In the genomic region with DNA sequence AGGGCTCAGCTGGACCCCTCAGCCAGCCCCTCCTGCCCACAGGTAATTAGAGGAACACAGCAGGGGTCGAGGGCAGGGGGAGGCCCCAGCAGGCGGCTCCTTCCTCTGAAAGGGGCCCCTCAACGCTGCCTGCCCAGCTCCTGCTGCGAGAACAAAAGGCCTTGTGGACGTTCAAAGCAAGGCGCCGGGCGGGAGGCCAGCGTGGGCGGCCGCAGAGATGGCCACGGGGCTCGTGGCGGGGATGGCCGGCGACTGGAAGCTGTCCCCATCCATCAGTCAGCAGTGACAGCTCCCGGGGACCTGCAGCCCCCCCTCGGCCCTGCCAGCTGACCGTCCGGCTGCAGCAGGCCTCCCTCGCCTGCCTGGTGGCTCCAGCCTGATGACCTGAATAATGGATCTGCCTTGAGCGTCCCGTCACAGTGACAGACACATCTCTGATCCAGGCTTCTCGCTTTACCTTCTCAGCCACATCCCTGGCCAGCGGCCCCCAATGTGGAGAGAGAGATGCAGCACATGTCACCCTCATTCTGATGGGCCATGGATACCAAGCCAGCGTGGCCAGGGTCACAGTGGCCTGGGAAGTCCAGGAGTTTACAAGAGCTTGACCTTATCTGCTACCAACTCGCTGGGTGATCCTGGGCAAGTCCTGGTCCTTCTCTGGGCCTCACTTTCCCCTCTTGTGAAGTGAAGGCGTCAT, we compare ENCODE assay signal across 19 cellular contexts.
A peak's percentile ranks its signal among the peaks of the same experiment; 100 is the strongest.
DNase-seq lines count a peak whose midpoint lies in the region; ATAC-seq and TF ChIP-seq lines count a peak whose summit lies in the region.
"Had no signal": no experiment of that assay in that cellular context is flagged by ENCODE, and none has a peak within 500 bp of the region (broad histone marks: within the 10 kb centered on the region; RNA-seq: fewer than 3 reads in every experiment).

No MANE protein-coding gene starts in this region.

- H3K4me3 Mint-ChIP-seq in endodermal cell (no peak overlapping the region), neural crest cell (peak overlapping the region; percentile 39), natural killer cell (no peak overlapping the region)
- H3K4me3 Mint-ChIP-seq: activated CD4-positive, alpha-beta memory T cell treated with anti-CD3 and anti-CD28 coated beads, Interleukin-2, amount 10 ng/mL, durations not matched to agents 7 days and 5 days; activated naive CD8-positive, alpha-beta T cell treated with anti-CD3 and anti-CD28 coated beads, Interleukin-2, amount 10 ng/mL, durations not matched to agents 7 days and 5 days; CD14-positive monocyte; central memory CD8-positive, alpha-beta T cell had no signal

- H3K4me1 ChIP-seq in endodermal cell (ENCODE audit: control insufficient read depth, insufficient read depth, low read length), result peaks cover 4% of the 10 kb centered on the region

- H3K27me3 ChIP-seq in endodermal cell (ENCODE audit: control insufficient read depth, insufficient read depth, low read length, poor library complexity, severe bottlenecking), result no peaks in the 10 kb centered on the region
- H3K27me3 ChIP-seq: gastroesophageal sphincter had no signal

- 40 to 62% methylated on average over 18 to 28 of the region's 28 CpGs for WGBS in endodermal cell (ENCODE audit: insufficient coverage in 1 of 2, insufficient read length in 1 of 2), 2 experiments

- H3K9ac ChIP-seq in endodermal cell (ENCODE audit: extremely low read depth, low read length, poor library complexity, severe bottlenecking), result no peak overlapping the region

- no peaks in the 10 kb centered on the region for H3K9me3 ChIP-seq in endodermal cell (ENCODE audit: control insufficient read depth, low read length)
- H3K9me3 ChIP-seq: gastroesophageal sphincter, mucosa of descending colon had no signal

- H3K27ac ChIP-seq in endodermal cell (ENCODE audit: low read depth, low read length), result peak overlapping the region; percentile 68
- peak overlapping the region; percentile 94 for H3K27ac ChIP-seq in temporal lobe (ENCODE audit: low read depth, low read length)

- TF ChIP-seq CTCF in endodermal cell (conservative IDR thresholded peaks at IDR 0.05), result no peak
- no peak for TF ChIP-seq CTCF in neural crest cell (conservative IDR thresholded peaks at IDR 0.05)
- no peak for TF ChIP-seq CTCF in natural killer cell (IDR thresholded peaks at IDR 0.05)

- ATAC-seq in HG02938 (IDR thresholded peaks at IDR 0.05; ENCODE audit: unreplicated experiment) (no peak), natural killer cell (no peak)
- ATAC-seq: gastroesophageal sphincter, mucosa of descending colon had no signal

- no peaks in the 10 kb centered on the region for H3K36me3 Mint-ChIP-seq in endodermal cell (ENCODE audit: low read depth)
- H3K36me3 Mint-ChIP-seq in neural crest cell (ENCODE audit: low read depth), result no peaks in the 10 kb centered on the region
- no peaks in the 10 kb centered on the region for H3K36me3 Mint-ChIP-seq in natural killer cell
- H3K36me3 Mint-ChIP-seq: activated naive CD8-positive, alpha-beta T cell treated with anti-CD3 and anti-CD28 coated beads, Interleukin-2, amount 10 ng/mL, durations not matched to agents 7 days and 5 days; CD14-positive monocyte had no signal

- H3K9me3 Mint-ChIP-seq in endodermal cell (no peaks in the 10 kb centered on the region), neural crest cell (no peaks in the 10 kb centered on the region), natural killer cell (no peaks in the 10 kb centered on the region)
- H3K9me3 Mint-ChIP-seq: activated CD4-positive, alpha-beta memory T cell treated with anti-CD3 and anti-CD28 coated beads, Interleukin-2, amount 10 ng/mL, durations not matched to agents 7 days and 5 days; activated naive CD8-positive, alpha-beta T cell treated with anti-CD3 and anti-CD28 coated beads, Interleukin-2, amount 10 ng/mL, durations not matched to agents 7 days and 5 days; CD14-positive monocyte; central memory CD8-positive, alpha-beta T cell had no signal

- H3K36me3 ChIP-seq in endodermal cell (ENCODE audit: control insufficient read depth, insufficient read depth, low read length), result no peaks in the 10 kb centered on the region
- H3K36me3 ChIP-seq: gastroesophageal sphincter had no signal

- H3K27ac Mint-ChIP-seq in endodermal cell (no peak overlapping the region), neural crest cell (ENCODE audit: unreplicated experiment) (no peak overlapping the region), natural killer cell (no peak overlapping the region)
- H3K27ac Mint-ChIP-seq: activated CD4-positive, alpha-beta memory T cell treated with anti-CD3 and anti-CD28 coated beads, Interleukin-2, amount 10 ng/mL, durations not matched to agents 7 days and 5 days; activated naive CD8-positive, alpha-beta T cell treated with anti-CD3 and anti-CD28 coated beads, Interleukin-2, amount 10 ng/mL, durations not matched to agents 7 days and 5 days; CD14-positive monocyte had no signal

- H3K4me3 ChIP-seq in endodermal cell (ENCODE audit: low read length), result no peak overlapping the region
- H3K4me3 ChIP-seq: gastroesophageal sphincter, mucosa of descending colon had no signal

- H3K4me1 Mint-ChIP-seq in endodermal cell (peaks cover 20% of the 10 kb centered on the region), neural crest cell (peaks cover 60% of the 10 kb centered on the region), natural killer cell (no peaks in the 10 kb centered on the region)
- H3K4me1 Mint-ChIP-seq: activated CD4-positive, alpha-beta memory T cell treated with anti-CD3 and anti-CD28 coated beads, Interleukin-2, amount 10 ng/mL, durations not matched to agents 7 days and 5 days; activated naive CD8-positive, alpha-beta T cell treated with anti-CD3 and anti-CD28 coated beads, Interleukin-2, amount 10 ng/mL, durations not matched to agents 7 days and 5 days; CD14-positive monocyte; central memory CD8-positive, alpha-beta T cell had no signal

- H3K27me3 Mint-ChIP-seq in endodermal cell (ENCODE audit: insufficient read depth) (no peaks in the 10 kb centered on the region), neural crest cell (ENCODE audit: low read depth) (peaks cover 4% of the 10 kb centered on the region), natural killer cell (ENCODE audit: low read depth in 2 of 2) (peaks cover 0 to 3% of the 10 kb centered on the region in 2 donors)
- H3K27me3 Mint-ChIP-seq: activated CD4-positive, alpha-beta memory T cell treated with anti-CD3 and anti-CD28 coated beads, Interleukin-2, amount 10 ng/mL, durations not matched to agents 7 days and 5 days; activated naive CD8-positive, alpha-beta T cell treated with anti-CD3 and anti-CD28 coated beads, Interleukin-2, amount 10 ng/mL, durations not matched to agents 7 days and 5 days; central memory CD8-positive, alpha-beta T cell had no signal

- intact Hi-C loops in natural killer cell (cut with micrococcal nuclease), result no loop called here

- peak; percentile 30 for DNase-seq in activated effector memory CD4-positive, alpha-beta T cell treated with anti-CD3 and anti-CD28 coated beads, Interleukin-2, amount 50 U/mL, for 16 hours
- no peak for DNase-seq in activated effector memory CD4-positive, alpha-beta T cell treated with Interleukin-2 at 50 U/mL for 16 hours
- DNase-seq in endodermal cell (no peak), neural crest cell (ENCODE audit: low read depth, low spot score) (peak; percentile 68), natural killer cell (no peak), NCI-H446 treated with DMSO at 0.1 percent for 48 hours (lab: John Stamatoyannopoulos, UW) (no peak)
- DNase-seq: 8988T; activated CD4-positive, alpha-beta memory T cell treated with anti-CD3 and anti-CD28 coated beads, Interleukin-2, amount 10 ng/mL, durations not matched to agents 7 days and 5 days; activated naive CD8-positive, alpha-beta T cell treated with anti-CD3 and anti-CD28 coated beads, Interleukin-2, amount 10 ng/mL, durations not matched to agents 7 days and 5 days; activated T-cell treated with anti-CD3 and anti-CD28 coated beads, Interleukin-2, amount 50 U/mL, for 48 hours; DMS53; mucosa of descending colon; NCI-H2029 treated with DMSO at 0.1 percent for 48 hours; stimulated activated CD4-positive, alpha-beta T cell treated with anti-CD3 and anti-CD28 coated beads, Interleukin-2, amount 100 ng/mL, for 24 hours had no signal

Comparison
In these comparisons a context has a peak if more than half of its experiments do, and no peak if none do; other contexts are left out.
1. DNase-seq: peak in activated effector memory CD4-positive, alpha-beta T cell treated with anti-CD3 and anti-CD28 coated beads, Interleukin-2, amount 50 U/mL, for 16 hours (single experiment) and neural crest cell (single experiment); none in activated effector memory CD4-positive, alpha-beta T cell treated with Interleukin-2 at 50 U/mL for 16 hours (single experiment), endodermal cell (single experiment), natural killer cell (single experiment) and NCI-H446 treated with DMSO at 0.1 percent for 48 hours (single experiment).